1 cellular context compared by ENCODE assay signal in genomic region chr1:241640149-241640866, GRCh38.
A peak's percentile ranks its signal among the peaks of the same experiment; 100 is the strongest.
TF ChIP-seq lines count a peak whose summit lies in the region.

Gene CHML (minus strand): TSS chr1:241640369. CDS start chr1:241635766, 4,603 bp downstream.
Gene OPN3 (minus strand): TSS chr1:241640369. CDS start chr1:241640254, 115 bp downstream.

TF ChIP-seq in K562, 482 proteins besides CTCF, POLR2A, EP300 and RAD21 (continued from another document and continues in another):
- TF ChIP-seq, protein P1, sequence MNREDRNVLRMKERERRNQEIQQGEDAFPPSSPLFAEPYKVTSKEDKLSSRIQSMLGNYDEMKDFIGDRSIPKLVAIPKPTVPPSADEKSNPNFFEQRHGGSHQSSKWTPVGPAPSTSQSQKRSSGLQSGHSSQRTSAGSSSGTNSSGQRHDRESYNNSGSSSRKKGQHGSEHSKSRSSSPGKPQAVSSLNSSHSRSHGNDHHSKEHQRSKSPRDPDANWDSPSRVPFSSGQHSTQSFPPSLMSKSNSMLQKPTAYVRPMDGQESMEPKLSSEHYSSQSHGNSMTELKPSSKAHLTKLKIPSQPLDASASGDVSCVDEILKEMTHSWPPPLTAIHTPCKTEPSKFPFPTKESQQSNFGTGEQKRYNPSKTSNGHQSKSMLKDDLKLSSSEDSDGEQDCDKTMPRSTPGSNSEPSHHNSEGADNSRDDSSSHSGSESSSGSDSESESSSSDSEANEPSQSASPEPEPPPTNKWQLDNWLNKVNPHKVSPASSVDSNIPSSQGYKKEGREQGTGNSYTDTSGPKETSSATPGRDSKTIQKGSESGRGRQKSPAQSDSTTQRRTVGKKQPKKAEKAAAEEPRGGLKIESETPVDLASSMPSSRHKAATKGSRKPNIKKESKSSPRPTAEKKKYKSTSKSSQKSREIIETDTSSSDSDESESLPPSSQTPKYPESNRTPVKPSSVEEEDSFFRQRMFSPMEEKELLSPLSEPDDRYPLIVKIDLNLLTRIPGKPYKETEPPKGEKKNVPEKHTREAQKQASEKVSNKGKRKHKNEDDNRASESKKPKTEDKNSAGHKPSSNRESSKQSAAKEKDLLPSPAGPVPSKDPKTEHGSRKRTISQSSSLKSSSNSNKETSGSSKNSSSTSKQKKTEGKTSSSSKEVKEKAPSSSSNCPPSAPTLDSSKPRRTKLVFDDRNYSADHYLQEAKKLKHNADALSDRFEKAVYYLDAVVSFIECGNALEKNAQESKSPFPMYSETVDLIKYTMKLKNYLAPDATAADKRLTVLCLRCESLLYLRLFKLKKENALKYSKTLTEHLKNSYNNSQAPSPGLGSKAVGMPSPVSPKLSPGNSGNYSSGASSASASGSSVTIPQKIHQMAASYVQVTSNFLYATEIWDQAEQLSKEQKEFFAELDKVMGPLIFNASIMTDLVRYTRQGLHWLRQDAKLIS (CRISPR knock-in tag; IDR thresholded peaks at IDR 0.05) = peak; percentile 79; the same call in 1 of the 2 replicates
- peak; percentile 85 for TF ChIP-seq ZNF740 (CRISPR knock-in tag; IDR thresholded peaks at IDR 0.05)
- TF ChIP-seq ZNF740 (tag; IDR thresholded peaks at IDR 0.05) = no peak
- no peak for TF ChIP-seq ZNF124 (CRISPR knock-in tag; IDR thresholded peaks at IDR 0.05)
- TF ChIP-seq NONO (IDR thresholded peaks at IDR 0.05; ENCODE audit: low read depth in 2 of 2, low read length in 1 of 2) = peak; percentile 78 to 93
- TF ChIP-seq TAF7 (tag; IDR thresholded peaks at IDR 0.05) = 0 out of 2 replicates have a peak, but pooled peaks have one; percentile 24
- TF ChIP-seq ASH1L (IDR thresholded peaks at IDR 0.05; ENCODE audit: borderline replicate concordance, low read depth, partially characterized antibody) = no peak
- TF ChIP-seq CREM (IDR thresholded peaks at IDR 0.05; ENCODE audit: low read depth) = peak; percentile 71; the same call in 1 of the 2 replicates
- TF ChIP-seq, protein P2, sequence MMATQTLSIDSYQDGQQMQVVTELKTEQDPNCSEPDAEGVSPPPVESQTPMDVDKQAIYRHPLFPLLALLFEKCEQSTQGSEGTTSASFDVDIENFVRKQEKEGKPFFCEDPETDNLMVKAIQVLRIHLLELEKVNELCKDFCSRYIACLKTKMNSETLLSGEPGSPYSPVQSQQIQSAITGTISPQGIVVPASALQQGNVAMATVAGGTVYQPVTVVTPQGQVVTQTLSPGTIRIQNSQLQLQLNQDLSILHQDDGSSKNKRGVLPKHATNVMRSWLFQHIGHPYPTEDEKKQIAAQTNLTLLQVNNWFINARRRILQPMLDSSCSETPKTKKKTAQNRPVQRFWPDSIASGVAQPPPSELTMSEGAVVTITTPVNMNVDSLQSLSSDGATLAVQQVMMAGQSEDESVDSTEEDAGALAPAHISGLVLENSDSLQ (IDR thresholded peaks at IDR 0.05) = no peak
- peak; percentile 76 for TF ChIP-seq RBBP5 (IDR thresholded peaks at IDR 0.05; ENCODE audit: borderline replicate concordance, insufficient read depth, low read length, poor library complexity, severe bottlenecking)
- no peak for TF ChIP-seq GTF2F1 (IDR thresholded peaks at IDR 0.05; ENCODE audit: low read depth, low read length)
- TF ChIP-seq MAZ (CRISPR knock-in tag; conservative IDR thresholded peaks at IDR 0.05 in 1 of 2, IDR thresholded peaks at IDR 0.05 in 1 of 2) = peak; percentile 73 to 92; a peak in 3 of 4 replicates
- no peak for TF ChIP-seq BRF1 (IDR thresholded peaks at IDR 0.05; ENCODE audit: borderline replicate concordance, extremely low read depth, insufficient read length)
- no peak for TF ChIP-seq ZNF184 (CRISPR knock-in tag; IDR thresholded peaks at IDR 0.05)
- TF ChIP-seq NCOR1 (IDR thresholded peaks at IDR 0.05) = no peak
- TF ChIP-seq RFX1 (IDR thresholded peaks at IDR 0.05) = no peak
- TF ChIP-seq KLF1 (tag; IDR thresholded peaks at IDR 0.05) = peak; percentile 37; the same call in 1 of the 2 replicates
- TF ChIP-seq ILF3 (IDR thresholded peaks at IDR 0.05; ENCODE audit: borderline replicate concordance) = no peak
- TF ChIP-seq ID3 (CRISPR knock-in tag; IDR thresholded peaks at IDR 0.05) = no peak
- peak; percentile 62 for TF ChIP-seq ID3 (tag; IDR thresholded peaks at IDR 0.05)
- TF ChIP-seq PHF20 (IDR thresholded peaks at IDR 0.05; ENCODE audit: partially characterized antibody) = peak; percentile 61
- TF ChIP-seq ZNF77 (CRISPR knock-in tag; IDR thresholded peaks at IDR 0.05) = no peak
- TF ChIP-seq ZBED1 (IDR thresholded peaks at IDR 0.05) = no peak
- TF ChIP-seq SMAD4 (CRISPR knock-in tag; conservative IDR thresholded peaks at IDR 0.05) = peak; percentile 89
- TF ChIP-seq, protein P3, sequence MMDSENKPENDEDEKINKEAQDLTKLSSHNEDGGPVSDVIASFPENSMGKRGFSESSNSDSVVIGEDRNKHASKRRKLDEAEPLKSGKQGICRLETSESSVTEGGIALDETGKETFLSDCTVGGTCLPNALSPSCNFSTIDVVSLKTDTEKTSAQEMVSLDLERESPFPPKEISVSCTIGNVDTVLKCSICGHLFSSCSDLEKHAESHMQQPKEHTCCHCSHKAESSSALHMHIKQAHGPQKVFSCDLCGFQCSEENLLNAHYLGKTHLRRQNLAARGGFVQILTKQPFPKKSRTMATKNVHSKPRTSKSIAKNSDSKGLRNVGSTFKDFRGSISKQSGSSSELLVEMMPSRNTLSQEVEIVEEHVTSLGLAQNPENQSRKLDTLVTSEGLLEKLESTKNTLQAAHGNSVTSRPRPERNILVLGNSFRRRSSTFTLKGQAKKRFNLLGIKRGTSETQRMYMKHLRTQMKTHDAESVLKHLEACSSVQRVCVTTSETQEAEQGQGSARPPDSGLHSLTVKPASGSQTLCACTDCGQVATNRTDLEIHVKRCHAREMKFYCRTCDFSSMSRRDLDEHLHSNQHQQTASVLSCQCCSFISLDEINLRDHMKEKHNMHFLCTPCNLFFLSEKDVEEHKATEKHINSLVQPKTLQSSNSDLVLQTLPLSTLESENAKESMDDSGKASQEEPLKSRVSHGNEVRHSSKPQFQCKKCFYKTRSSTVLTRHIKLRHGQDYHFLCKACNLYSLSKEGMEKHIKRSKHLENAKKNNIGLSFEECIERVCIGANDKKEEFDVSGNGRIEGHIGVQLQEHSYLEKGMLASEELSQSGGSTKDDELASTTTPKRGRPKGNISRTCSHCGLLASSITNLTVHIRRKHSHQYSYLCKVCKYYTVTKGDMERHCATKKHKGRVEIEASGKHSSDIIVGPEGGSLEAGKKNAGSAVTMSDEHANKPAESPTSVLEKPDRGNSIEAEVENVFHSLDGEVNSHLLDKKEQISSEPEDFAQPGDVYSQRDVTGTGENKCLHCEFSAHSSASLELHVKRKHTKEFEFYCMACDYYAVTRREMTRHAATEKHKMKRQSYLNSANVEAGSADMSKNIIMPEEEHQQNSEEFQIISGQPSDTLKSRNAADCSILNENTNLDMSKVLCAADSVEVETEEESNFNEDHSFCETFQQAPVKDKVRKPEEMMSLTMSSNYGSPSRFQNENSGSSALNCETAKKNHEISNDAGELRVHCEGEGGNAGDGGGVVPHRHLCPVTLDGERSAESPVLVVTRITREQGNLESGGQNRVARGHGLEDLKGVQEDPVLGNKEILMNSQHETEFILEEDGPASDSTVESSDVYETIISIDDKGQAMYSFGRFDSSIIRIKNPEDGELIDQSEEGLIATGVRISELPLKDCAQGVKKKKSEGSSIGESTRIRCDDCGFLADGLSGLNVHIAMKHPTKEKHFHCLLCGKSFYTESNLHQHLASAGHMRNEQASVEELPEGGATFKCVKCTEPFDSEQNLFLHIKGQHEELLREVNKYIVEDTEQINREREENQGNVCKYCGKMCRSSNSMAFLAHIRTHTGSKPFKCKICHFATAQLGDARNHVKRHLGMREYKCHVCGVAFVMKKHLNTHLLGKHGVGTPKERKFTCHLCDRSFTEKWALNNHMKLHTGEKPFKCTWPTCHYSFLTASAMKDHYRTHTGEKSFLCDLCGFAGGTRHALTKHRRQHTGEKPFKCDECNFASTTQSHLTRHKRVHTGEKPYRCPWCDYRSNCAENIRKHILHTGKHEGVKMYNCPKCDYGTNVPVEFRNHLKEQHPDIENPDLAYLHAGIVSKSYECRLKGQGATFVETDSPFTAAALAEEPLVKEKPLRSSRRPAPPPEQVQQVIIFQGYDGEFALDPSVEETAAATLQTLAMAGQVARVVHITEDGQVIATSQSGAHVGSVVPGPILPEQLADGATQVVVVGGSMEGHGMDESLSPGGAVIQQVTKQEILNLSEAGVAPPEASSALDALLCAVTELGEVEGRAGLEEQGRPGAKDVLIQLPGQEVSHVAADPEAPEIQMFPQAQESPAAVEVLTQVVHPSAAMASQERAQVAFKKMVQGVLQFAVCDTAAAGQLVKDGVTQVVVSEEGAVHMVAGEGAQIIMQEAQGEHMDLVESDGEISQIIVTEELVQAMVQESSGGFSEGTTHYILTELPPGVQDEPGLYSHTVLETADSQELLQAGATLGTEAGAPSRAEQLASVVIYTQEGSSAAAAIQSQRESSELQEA (IDR thresholded peaks at IDR 0.05; ENCODE audit: low read depth) = no peak
- TF ChIP-seq TRIM28 (IDR thresholded peaks at IDR 0.05) = 0 out of 2 replicates have a peak, but pooled peaks have one; percentile 30
- TF ChIP-seq, protein P4, sequence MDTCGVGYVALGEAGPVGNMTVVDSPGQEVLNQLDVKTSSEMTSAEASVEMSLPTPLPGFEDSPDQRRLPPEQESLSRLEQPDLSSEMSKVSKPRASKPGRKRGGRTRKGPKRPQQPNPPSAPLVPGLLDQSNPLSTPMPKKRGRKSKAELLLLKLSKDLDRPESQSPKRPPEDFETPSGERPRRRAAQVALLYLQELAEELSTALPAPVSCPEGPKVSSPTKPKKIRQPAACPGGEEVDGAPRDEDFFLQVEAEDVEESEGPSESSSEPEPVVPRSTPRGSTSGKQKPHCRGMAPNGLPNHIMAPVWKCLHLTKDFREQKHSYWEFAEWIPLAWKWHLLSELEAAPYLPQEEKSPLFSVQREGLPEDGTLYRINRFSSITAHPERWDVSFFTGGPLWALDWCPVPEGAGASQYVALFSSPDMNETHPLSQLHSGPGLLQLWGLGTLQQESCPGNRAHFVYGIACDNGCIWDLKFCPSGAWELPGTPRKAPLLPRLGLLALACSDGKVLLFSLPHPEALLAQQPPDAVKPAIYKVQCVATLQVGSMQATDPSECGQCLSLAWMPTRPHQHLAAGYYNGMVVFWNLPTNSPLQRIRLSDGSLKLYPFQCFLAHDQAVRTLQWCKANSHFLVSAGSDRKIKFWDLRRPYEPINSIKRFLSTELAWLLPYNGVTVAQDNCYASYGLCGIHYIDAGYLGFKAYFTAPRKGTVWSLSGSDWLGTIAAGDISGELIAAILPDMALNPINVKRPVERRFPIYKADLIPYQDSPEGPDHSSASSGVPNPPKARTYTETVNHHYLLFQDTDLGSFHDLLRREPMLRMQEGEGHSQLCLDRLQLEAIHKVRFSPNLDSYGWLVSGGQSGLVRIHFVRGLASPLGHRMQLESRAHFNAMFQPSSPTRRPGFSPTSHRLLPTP (IDR thresholded peaks at IDR 0.05; ENCODE audit: borderline replicate concordance, extremely low read depth, insufficient read length) = no peak
- peak; percentile 95 for TF ChIP-seq GATAD2B (IDR thresholded peaks at IDR 0.05; ENCODE audit: borderline replicate concordance)
- peak; percentile 35 for TF ChIP-seq BRD9 (IDR thresholded peaks at IDR 0.05; ENCODE audit: low read depth, partially characterized antibody)
- peak; percentile 7 to 88 (median 85) for TF ChIP-seq YY1 (IDR thresholded peaks at IDR 0.05; ENCODE audit: borderline replicate concordance in 1 of 3, control insufficient read depth in 1 of 3, extremely low read depth in 1 of 3, insufficient read depth in 3 of 3, insufficient read length in 1 of 3, insufficient replicate concordance in 2 of 3, low read depth in 1 of 3, low read length in 2 of 3)
- TF ChIP-seq GMEB1 (CRISPR knock-in tag; IDR thresholded peaks at IDR 0.05) = peak; percentile 55; the same call in 1 of the 2 replicates
- no peak for TF ChIP-seq PHF21A (IDR thresholded peaks at IDR 0.05; ENCODE audit: borderline replicate concordance, low read depth)
- TF ChIP-seq CSDE1 (IDR thresholded peaks at IDR 0.05) = no peak
- TF ChIP-seq SREBF2 (CRISPR knock-in tag; IDR thresholded peaks at IDR 0.05) = no peak
- TF ChIP-seq ZNF3 (CRISPR knock-in tag; IDR thresholded peaks at IDR 0.05) = no peak
- TF ChIP-seq TAF1 (IDR thresholded peaks at IDR 0.05; ENCODE audit: control insufficient read depth, extremely low read depth, insufficient read depth, low read length, severe bottlenecking) = peak; percentile 92
- TF ChIP-seq, protein P5, sequence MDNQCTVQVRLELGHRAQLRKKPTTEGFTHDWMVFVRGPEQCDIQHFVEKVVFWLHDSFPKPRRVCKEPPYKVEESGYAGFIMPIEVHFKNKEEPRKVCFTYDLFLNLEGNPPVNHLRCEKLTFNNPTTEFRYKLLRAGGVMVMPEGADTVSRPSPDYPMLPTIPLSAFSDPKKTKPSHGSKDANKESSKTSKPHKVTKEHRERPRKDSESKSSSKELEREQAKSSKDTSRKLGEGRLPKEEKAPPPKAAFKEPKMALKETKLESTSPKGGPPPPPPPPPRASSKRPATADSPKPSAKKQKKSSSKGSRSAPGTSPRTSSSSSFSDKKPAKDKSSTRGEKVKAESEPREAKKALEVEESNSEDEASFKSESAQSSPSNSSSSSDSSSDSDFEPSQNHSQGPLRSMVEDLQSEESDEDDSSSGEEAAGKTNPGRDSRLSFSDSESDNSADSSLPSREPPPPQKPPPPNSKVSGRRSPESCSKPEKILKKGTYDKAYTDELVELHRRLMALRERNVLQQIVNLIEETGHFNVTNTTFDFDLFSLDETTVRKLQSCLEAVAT (IDR thresholded peaks at IDR 0.05) = 0 out of 4 replicates have a peak, but pooled peaks of 1 of the 2 experiments have one; percentile 33
- no peak for TF ChIP-seq ZNF57 (CRISPR knock-in tag; IDR thresholded peaks at IDR 0.05)
